Comparison of ENCODE assay signal across 8 cellular contexts in the genomic region with DNA sequence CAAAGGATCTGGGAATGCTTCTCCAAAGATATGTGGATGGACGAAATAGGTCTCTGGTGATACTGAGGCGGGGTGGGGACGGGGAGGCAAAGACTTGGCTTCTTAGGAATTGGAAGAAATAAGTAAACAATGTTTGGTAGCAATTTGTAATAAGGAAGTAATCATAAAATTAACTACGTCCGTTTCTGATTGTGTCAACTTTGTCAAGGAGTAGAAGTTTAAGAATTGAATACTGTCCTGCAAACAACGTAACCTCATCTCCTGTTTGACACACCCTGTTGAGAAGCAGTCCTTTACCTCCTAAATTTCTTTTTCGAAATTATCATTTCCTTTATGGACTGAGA. TPM values are rescaled to one million over a fixed set of nuclear protein-coding genes. Genes with fewer than 3 reads are reported as not detected.
A peak's percentile ranks its signal among the peaks of the same experiment; 100 is the strongest.
DNase-seq lines count a peak whose midpoint lies in the region; ATAC-seq and TF ChIP-seq lines count a peak whose summit lies in the region.

No MANE protein-coding gene starts in this region.

- ATAC-seq in heart left ventricle (no peak), Right ventricle myocardium superior (ENCODE audit: poor library complexity) (no peak), memory B cell (ENCODE audit: low read depth) (no peak), sciatic nerve (no peak)

- H3K36me3 Mint-ChIP-seq in memory B cell = peaks cover 29% of the 10 kb centered on the region

- H3K36me3 ChIP-seq in heart left ventricle = peaks cover 0 to 41% (median 37%) of the 10 kb centered on the region in 9 donors
- peaks cover 30% of the 10 kb centered on the region for H3K36me3 ChIP-seq in brain microvascular endothelial cell (replicated peaks)
- peaks cover 7 to 33% of the 10 kb centered on the region in 2 donors for H3K36me3 ChIP-seq in vagina

- H3K27me3 ChIP-seq in heart left ventricle (no peaks in the 10 kb centered on the region), brain microvascular endothelial cell (replicated peaks) (no peaks in the 10 kb centered on the region), vagina (no peaks in the 10 kb centered on the region)

- 0 to 1% (median 1%) methylated on average over 7 of the region's 7 CpGs for WGBS in heart left ventricle, 4 donors

- H3K4me3 ChIP-seq in heart left ventricle (peak overlapping the region; percentile 64 to 97 (median 76)), brain microvascular endothelial cell (ENCODE audit: low read depth, low read length) (peak overlapping the region; percentile 93), vagina (peak overlapping the region; percentile 54 to 78)

- H3K27ac ChIP-seq in heart left ventricle = peak overlapping the region; percentile 86 to 97 (median 93)
- peak overlapping the region; percentile 84 for H3K27ac ChIP-seq in brain microvascular endothelial cell
- peak overlapping the region; percentile 89 for H3K27ac ChIP-seq in vagina

- DNase-seq in heart left ventricle = no peak
- no peak for DNase-seq in Right ventricle myocardium superior
- DNase-seq in brain microvascular endothelial cell = no peak
- DNase-seq in memory B cell (ENCODE audit: low spot score in 2 of 2) = peak in 1 of 2 donors; percentile 6
- no peak for DNase-seq in vagina (ENCODE audit: extremely low spot score in 2 of 2)
- no peak for DNase-seq in superior temporal gyrus (ENCODE audit: extremely low spot score)
- no peak for DNase-seq in sciatic nerve (ENCODE audit: low spot score)
- no peak for DNase-seq in GOT3 (lab: John Stamatoyannopoulos, UW)

- H3K9me3 ChIP-seq in heart left ventricle (no peaks in the 10 kb centered on the region), vagina (no peaks in the 10 kb centered on the region)

- H3K4me1 Mint-ChIP-seq in memory B cell = peaks cover 14% of the 10 kb centered on the region

- TF ChIP-seq POLR2A in heart left ventricle (IDR thresholded peaks at IDR 0.05) = no peak
- TF ChIP-seq POLR2A in vagina (IDR thresholded peaks at IDR 0.05) = no peak

- H3K27me3 Mint-ChIP-seq in memory B cell = no peaks in the 10 kb centered on the region

- no peaks in the 10 kb centered on the region for H3K9me3 Mint-ChIP-seq in memory B cell

- H3K27ac Mint-ChIP-seq in memory B cell = peak overlapping the region; percentile 89

- TF ChIP-seq CTCF in heart left ventricle (IDR thresholded peaks at IDR 0.05) (no peak), brain microvascular endothelial cell (IDR thresholded peaks at IDR 0.05; ENCODE audit: low read depth, low read length, missing control alignments) (no peak), vagina (IDR thresholded peaks at IDR 0.05) (no peak)

- in situ Hi-C loops in brain microvascular endothelial cell (cut with HindIII; ENCODE audit: low pct_ligation_motif_present, low sequenced_read_pairs) = no loop called here

- H3K4me3 Mint-ChIP-seq in memory B cell = peak overlapping the region; percentile 95

- intact Hi-C loops in heart left ventricle (cut with DNase I) (loop anchor here in 1 of 10 donors (10.0 kb wide), 1 partner anchor 70 kb away; no protein-coding TSS in a partner anchor), Right ventricle myocardium superior (cut with DNase I) (no loop called here), vagina (cut with DNase I) (no loop called here), sciatic nerve (cut with DNase I) (loop anchor here (10.0 kb wide), 1 partner anchor 50 kb away; no protein-coding TSS in a partner anchor)

- H3K4me1 ChIP-seq in heart left ventricle = peaks cover 0 to 18% (median 13%) of the 10 kb centered on the region in 12 donors
- peaks cover 19% of the 10 kb centered on the region for H3K4me1 ChIP-seq in vagina

RNA-seq across cellular contexts. Expression of a gene that starts 0.5 kb away (rescaled TPM):
- 10 to 100 TPM; 12.5 to 22.4 (median 15.1) TPM for total RNA-seq in heart left ventricle
- 10 to 100 TPM in 1 of 2 donors, 1 to 10 TPM in 1; 5.9 to 14.8 TPM for polyA plus RNA-seq in heart left ventricle
- 12.2 TPM for total RNA-seq in Right ventricle myocardium superior
- total RNA-seq in vagina = 34.6 TPM
- 26.2 TPM for total RNA-seq in sciatic nerve

RNA-seq across cellular contexts. Expression of a gene that starts 0.6 kb away (rescaled TPM):
- total RNA-seq in heart left ventricle = 10 to 100 TPM; 41.4 to 76.5 (median 52.0) TPM
- 10 to 100 TPM; 20.5 to 29.4 TPM for polyA plus RNA-seq in heart left ventricle
- total RNA-seq in Right ventricle myocardium superior = 46.5 TPM
- 16.2 TPM for total RNA-seq in vagina
- total RNA-seq in sciatic nerve = 19.9 TPM

RNA-seq across cellular contexts. Expression of a gene that starts 21.0 kb away (rescaled TPM):
- 10 to 100 TPM in 1 of 9 donors, 1 to 10 TPM in 8; 1.7 to 10.9 (median 4.3) TPM for total RNA-seq in heart left ventricle
- 1 to 10 TPM in 1 of 2 donors, under 1 TPM in 1; 0.71 to 3.4 TPM for polyA plus RNA-seq in heart left ventricle
- total RNA-seq in Right ventricle myocardium superior = 2.9 TPM
- 2.5 TPM for total RNA-seq in vagina
- total RNA-seq in sciatic nerve = 3.9 TPM

RNA-seq across cellular contexts. Expression of a gene that starts 34.4 kb away (rescaled TPM):
- total RNA-seq in heart left ventricle (10 to 100 TPM; 14.2 to 25.8 (median 15.6) TPM), Right ventricle myocardium superior (13.2 TPM), vagina (40.5 TPM), sciatic nerve (44.5 TPM)
- polyA plus RNA-seq in heart left ventricle = 10 to 100 TPM; 14.2 to 31.0 TPM
